ENCODE assay signal across 8 cellular contexts in the genomic region with DNA sequence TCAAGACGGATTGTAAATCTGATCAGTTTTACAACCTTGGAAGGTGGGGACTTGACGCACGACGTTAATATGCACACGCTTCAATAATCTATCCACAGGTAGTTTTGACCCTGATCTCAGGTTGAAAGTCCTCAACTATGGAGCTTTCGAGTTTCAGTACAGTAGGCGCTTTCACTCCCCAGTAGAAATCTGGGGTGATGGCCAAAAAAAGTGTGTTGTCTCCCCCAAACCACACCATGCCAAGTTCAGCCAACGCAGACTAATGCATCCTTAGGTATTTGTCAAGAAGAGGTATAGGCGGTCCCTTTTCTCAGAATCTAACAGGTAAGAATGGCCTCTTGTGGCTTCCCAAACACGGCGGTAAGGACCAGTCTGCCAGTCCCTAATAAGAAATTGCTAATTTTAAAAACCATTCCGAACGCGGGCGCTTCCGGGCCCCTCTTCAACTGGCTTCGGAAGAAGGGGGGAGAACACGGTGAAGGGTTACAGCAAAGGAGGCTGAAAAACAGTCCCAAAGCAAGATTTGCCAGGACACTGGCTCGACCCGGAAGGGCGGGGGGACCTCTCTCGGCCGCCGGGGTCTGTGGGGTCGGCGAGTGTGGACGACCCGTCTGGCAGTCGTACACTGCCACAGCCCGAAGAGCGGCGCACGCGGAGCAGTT. TPM values are rescaled to one million over a fixed set of nuclear protein-coding genes. Genes with fewer than 3 reads are reported as not detected.
A peak's percentile ranks its signal among the peaks of the same experiment; 100 is the strongest.
DNase-seq lines count a peak whose midpoint lies in the region; ATAC-seq and TF ChIP-seq lines count a peak whose summit lies in the region.

No MANE protein-coding gene starts in this region.

- H3K36me3 Mint-ChIP-seq in progenitor cell of endocrine pancreas (ENCODE audit: insufficient read depth): no peaks in the 10 kb centered on the region

- H3K4me3 ChIP-seq in HFF-Myc (replicated peaks; ENCODE audit: low read depth, low read length) (peak overlapping the region; percentile 84), fibroblast of villous mesenchyme (ENCODE audit: low read depth, low read length) (peak overlapping the region; percentile 96)

- TF ChIP-seq CTCF in HFF-Myc (IDR thresholded peaks at IDR 0.05; ENCODE audit: low read depth, low read length, missing control alignments): no peak
- TF ChIP-seq CTCF in VCaP (conservative IDR thresholded peaks at IDR 0.05): no peak
- TF ChIP-seq CTCF in fibroblast of villous mesenchyme (IDR thresholded peaks at IDR 0.05; ENCODE audit: insufficient read depth, low read depth, low read length): no peak
- TF ChIP-seq CTCF in progenitor cell of endocrine pancreas (IDR thresholded peaks at IDR 0.05; ENCODE audit: unreplicated experiment): no peak

- H3K4me1 Mint-ChIP-seq in progenitor cell of endocrine pancreas (ENCODE audit: low read depth): peaks cover 25% of the 10 kb centered on the region

- H3K27ac ChIP-seq in VCaP: peak overlapping the region; percentile 81

- H3K4me3 Mint-ChIP-seq in progenitor cell of endocrine pancreas (ENCODE audit: low read depth): peak overlapping the region; percentile 95

- peak overlapping the region; percentile 89 for H3K27ac Mint-ChIP-seq in progenitor cell of endocrine pancreas

- H3K27me3 Mint-ChIP-seq in progenitor cell of endocrine pancreas: no peaks in the 10 kb centered on the region

- H3K9me3 Mint-ChIP-seq in progenitor cell of endocrine pancreas (ENCODE audit: low read depth): no peaks in the 10 kb centered on the region

- DNase-seq in GDM1 (lab: John Stamatoyannopoulos, UW) (peak; percentile 32), HFF-Myc (ENCODE audit: extremely low read depth, low read depth) (no peak), fibroblast of villous mesenchyme (ENCODE audit: low read depth) (peak; percentile 26), progenitor cell of endocrine pancreas (ENCODE audit: low spot score, unreplicated experiment) (no peak), NCI-H1930 (lab: John Stamatoyannopoulos, UW) (no peak), mesenteric fat pad (ENCODE audit: low spot score) (no peak)

- no peak for ATAC-seq in GM21786 (IDR thresholded peaks at IDR 0.05; ENCODE audit: unreplicated experiment)

RNA-seq across cellular contexts. Expression of a gene that starts 0.7 kb away (rescaled TPM):
- total RNA-seq in fibroblast of villous mesenchyme (16.1 and 20.7 TPM in 2 replicates), progenitor cell of endocrine pancreas (11.0 and 12.7 TPM in 2 replicates), mesenteric fat pad (17.3 TPM)

RNA-seq across cellular contexts. Expression of a gene that starts 0.8 kb away (rescaled TPM):
- total RNA-seq in fibroblast of villous mesenchyme: 25.4 and 25.5 TPM in 2 replicates
- 41.0 and 47.6 TPM in 2 replicates for total RNA-seq in progenitor cell of endocrine pancreas
- total RNA-seq in mesenteric fat pad: 23.2 TPM

Comparison
In these comparisons a context has a peak if more than half of its experiments do, and no peak if none do; other contexts are left out.
1. DNase-seq: peak in GDM1 (single experiment) and fibroblast of villous mesenchyme (single experiment); none in HFF-Myc (single experiment), progenitor cell of endocrine pancreas (single experiment), NCI-H1930 (0 of 2) and mesenteric fat pad (single experiment).